1 cellular context compared by ENCODE assay signal in the genomic region with DNA sequence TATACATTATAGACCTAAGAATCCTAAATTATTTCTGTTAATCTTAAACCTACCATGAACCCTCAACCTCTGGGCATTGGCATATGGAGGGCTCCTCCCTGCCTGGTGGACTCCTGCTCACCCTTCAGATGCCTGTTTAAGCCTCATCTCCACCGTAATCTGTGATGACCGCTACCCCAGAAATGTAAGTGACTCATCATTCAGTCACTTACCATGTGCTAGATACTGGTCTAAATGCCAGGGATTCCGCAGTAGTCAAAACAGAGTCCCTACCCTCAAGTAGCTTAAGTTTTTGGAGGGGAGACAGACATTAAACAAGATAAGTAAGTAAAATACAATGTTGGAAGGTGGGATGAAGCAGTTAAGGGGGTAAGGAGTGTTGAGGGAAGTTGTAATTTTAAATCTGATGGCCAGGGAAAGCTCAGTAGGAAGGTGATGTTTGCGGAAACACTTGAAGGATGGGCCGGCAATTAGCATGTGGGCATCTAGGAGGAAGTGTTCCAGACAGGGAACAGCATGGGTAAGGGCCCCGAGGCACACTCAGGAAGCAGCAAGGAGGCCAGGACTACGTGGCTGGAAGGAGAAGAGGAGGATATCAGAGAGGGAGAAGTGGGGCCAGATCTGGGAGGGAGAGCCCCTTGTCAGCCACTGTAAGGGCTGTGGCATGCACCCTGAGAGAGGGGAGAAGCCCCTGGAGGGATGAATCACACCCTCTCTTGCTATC.
TF ChIP-seq lines count a peak whose summit lies in the region.

No MANE protein-coding gene starts in this region.

TF ChIP-seq in HepG2, 621 proteins besides CTCF, POLR2A, EP300 and RAD21 (continued from another document):
- TF ChIP-seq, protein P1, sequence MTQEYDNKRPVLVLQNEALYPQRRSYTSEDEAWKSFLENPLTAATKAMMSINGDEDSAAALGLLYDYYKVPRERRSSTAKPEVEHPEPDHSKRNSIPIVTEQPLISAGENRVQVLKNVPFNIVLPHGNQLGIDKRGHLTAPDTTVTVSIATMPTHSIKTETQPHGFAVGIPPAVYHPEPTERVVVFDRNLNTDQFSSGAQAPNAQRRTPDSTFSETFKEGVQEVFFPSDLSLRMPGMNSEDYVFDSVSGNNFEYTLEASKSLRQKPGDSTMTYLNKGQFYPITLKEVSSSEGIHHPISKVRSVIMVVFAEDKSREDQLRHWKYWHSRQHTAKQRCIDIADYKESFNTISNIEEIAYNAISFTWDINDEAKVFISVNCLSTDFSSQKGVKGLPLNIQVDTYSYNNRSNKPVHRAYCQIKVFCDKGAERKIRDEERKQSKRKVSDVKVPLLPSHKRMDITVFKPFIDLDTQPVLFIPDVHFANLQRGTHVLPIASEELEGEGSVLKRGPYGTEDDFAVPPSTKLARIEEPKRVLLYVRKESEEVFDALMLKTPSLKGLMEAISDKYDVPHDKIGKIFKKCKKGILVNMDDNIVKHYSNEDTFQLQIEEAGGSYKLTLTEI (CRISPR knock-in tag; conservative IDR thresholded peaks at IDR 0.05) = no peak
TF ChIP-seq in HepG2: peak in this region for 6.
